ENCODE assay signal across 8 cellular contexts in the genomic region with DNA sequence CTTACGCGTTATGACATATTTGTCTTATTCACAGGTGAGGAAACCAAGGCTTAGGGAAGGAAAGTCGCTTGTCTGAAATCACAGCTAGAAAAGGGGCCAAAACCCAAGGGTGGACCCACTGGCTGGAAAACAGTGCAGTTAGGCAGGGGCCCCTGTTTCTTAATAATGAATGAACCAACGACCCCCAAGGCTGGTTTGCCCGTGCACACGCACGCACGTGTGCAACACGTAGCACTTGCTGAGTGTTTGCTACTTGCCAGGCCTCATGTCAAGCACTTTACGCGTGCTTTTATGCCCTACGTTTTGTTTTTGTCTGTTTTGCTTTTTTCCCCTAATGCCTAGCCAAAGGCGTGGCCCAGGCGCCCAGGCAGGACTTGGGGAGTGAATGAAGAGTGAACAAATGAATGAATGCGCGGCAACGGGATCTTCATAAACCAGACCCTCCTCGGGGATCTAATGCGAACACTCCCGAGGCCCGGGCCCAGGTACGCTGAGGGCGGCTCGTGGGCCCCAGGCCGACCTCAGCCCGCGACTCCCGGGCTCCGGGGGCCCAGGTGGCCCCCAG. TPM values are rescaled to one million over a fixed set of nuclear protein-coding genes. Genes with fewer than 3 reads are reported as not detected.
A peak's percentile ranks its signal among the peaks of the same experiment; 100 is the strongest.
DNase-seq lines count a peak whose midpoint lies in the region; ATAC-seq, FAIRE-seq and TF ChIP-seq lines count a peak whose summit lies in the region.

No MANE protein-coding gene starts in this region.

- WGBS in heart right ventricle, 2 donors, result 20 to 22% methylated on average over 29 of the region's 29 CpGs

- H3K36me3 Mint-ChIP-seq in neural crest cell (ENCODE audit: low read depth), result no peaks in the 10 kb centered on the region

- H3K36me3 ChIP-seq in heart right ventricle (no peaks in the 10 kb centered on the region), endothelial cell of umbilical vein (ENCODE audit: control insufficient read depth in 2 of 2, extremely low read depth in 1 of 2, insufficient read depth in 2 of 2, low read length in 2 of 2) (no peaks in the 10 kb centered on the region)

- H3K79me2 ChIP-seq in endothelial cell of umbilical vein (ENCODE audit: control insufficient read depth, insufficient read depth, low read length), result peaks cover 42% of the 10 kb centered on the region

- peak in 1 of 2 donors; percentile 6 for DNase-seq in heart right ventricle
- DNase-seq in Right ventricle myocardium superior, result no peak
- DNase-seq in RPMI8226, result peak; percentile 29
- DNase-seq in endothelial cell of umbilical vein (ENCODE audit: low read depth, low spot score), result peak; percentile 24
- no peak for DNase-seq in neural crest cell (ENCODE audit: low read depth, low spot score)
- DNase-seq in MV-4-11 (lab: John Stamatoyannopoulos, UW), result no peak
- no peak for DNase-seq in NCI-H1417 treated with DMSO at 0.1 percent for 48 hours (lab: John Stamatoyannopoulos, UW)

- H3K27me3 ChIP-seq in heart right ventricle (no peaks in the 10 kb centered on the region), endothelial cell of umbilical vein (ENCODE audit: control insufficient read depth in 2 of 2, insufficient read depth in 2 of 2, low read length in 2 of 2) (no peaks in the 10 kb centered on the region)

- peaks cover 39% of the 10 kb centered on the region for H3K4me1 Mint-ChIP-seq in neural crest cell

- no peak for TF ChIP-seq POLR2A in endothelial cell of umbilical vein (IDR thresholded peaks at IDR 0.05; ENCODE audit: low read depth, low read length)

- H3K4me1 ChIP-seq in heart right ventricle (peaks cover 4 to 41% (median 32%) of the 10 kb centered on the region in 9 donors), endothelial cell of umbilical vein (ENCODE audit: control insufficient read depth, extremely low read depth, insufficient read depth, low read length) (peaks cover 14% of the 10 kb centered on the region)

- H3K9me3 ChIP-seq in heart right ventricle, result no peaks in the 10 kb centered on the region
- no peaks in the 10 kb centered on the region for H3K9me3 ChIP-seq in endothelial cell of umbilical vein (replicated peaks; ENCODE audit: control insufficient read depth, insufficient read depth, low read length)

- H3K4me2 ChIP-seq in endothelial cell of umbilical vein (ENCODE audit: insufficient read depth, low read length), result peak overlapping the region; percentile 63

- ATAC-seq in heart right ventricle (peak in 3 of 8 donors; percentile 8 to 56 (median 8)), Right ventricle myocardium superior (ENCODE audit: poor library complexity) (no peak), GM21825 (IDR thresholded peaks at IDR 0.05; ENCODE audit: unreplicated experiment) (no peak)

- no peaks in the 10 kb centered on the region for H3K9me1 ChIP-seq in endothelial cell of umbilical vein (replicated peaks; ENCODE audit: control insufficient read depth, extremely low read depth, insufficient read depth, low read length)

- dilution Hi-C loops in endothelial cell of umbilical vein (cut with MboI; ENCODE audit: extremely low pct_ligation_motif_present, low sequenced_read_pairs), result no loop called here

- peak overlapping the region; percentile 92 for H3K4me3 Mint-ChIP-seq in neural crest cell

- FAIRE-seq in endothelial cell of umbilical vein (lab: Jason Lieb, UNC), result peak; percentile 54

- H2AFZ ChIP-seq in endothelial cell of umbilical vein (ENCODE audit: low read depth, low read length), result peak overlapping the region; percentile 81

- H3K27ac ChIP-seq in heart right ventricle (peak overlapping the region in 8 of 10 donors; percentile 67 to 94 (median 90)), endothelial cell of umbilical vein (ENCODE audit: insufficient read depth, low read depth, low read length) (peak overlapping the region; percentile 39)

- peak overlapping the region; percentile 86 for H3K27ac Mint-ChIP-seq in neural crest cell (ENCODE audit: unreplicated experiment)

- peak overlapping the region; percentile 78 to 100 (median 98) for H3K4me3 ChIP-seq in heart right ventricle
- H3K4me3 ChIP-seq in endothelial cell of umbilical vein (replicated peaks in 1 of 3; ENCODE audit: insufficient read depth in 1 of 3, low read depth in 1 of 3, low read length in 3 of 3), result peak overlapping the region; percentile 54 to 77 (median 58)

- BruUV-seq in endothelial cell of umbilical vein (replicated peaks; lab: Mats Ljungman, UMichigan), result TSS peak; percentile 92

- intact Hi-C loops in heart right ventricle (cut with DNase I) (no loop called here), Right ventricle myocardium superior (cut with DNase I) (no loop called here), endothelial cell of umbilical vein (cut with micrococcal nuclease) (loop anchor here (1.0 kb wide), 1 partner anchor 10 kb away; no protein-coding TSS in a partner anchor)

- H3K9ac ChIP-seq in endothelial cell of umbilical vein (replicated peaks; ENCODE audit: extremely low read depth, insufficient read depth, low read length), result peak overlapping the region; percentile 67

- POLR2A ChIA-PET in endothelial cell of umbilical vein (lab: Charles Lee), result no interaction called here

- TF ChIP-seq CTCF in heart right ventricle (IDR thresholded peaks at IDR 0.05) (no peak), endothelial cell of umbilical vein (IDR thresholded peaks at IDR 0.05; ENCODE audit: extremely low read depth in 1 of 2, insufficient read depth in 1 of 2, low read depth in 1 of 2, low read length in 2 of 2) (no peak), neural crest cell (conservative IDR thresholded peaks at IDR 0.05) (no peak)

- peaks cover 7% of the 10 kb centered on the region for H4K20me1 ChIP-seq in endothelial cell of umbilical vein (replicated peaks; ENCODE audit: control insufficient read depth, extremely low read depth, insufficient read depth, low read length)

- no peaks in the 10 kb centered on the region for H3K9me3 Mint-ChIP-seq in neural crest cell

- CTCF ChIA-PET in endothelial cell of umbilical vein (lab: Charles Lee), result no interaction called here

- no peaks in the 10 kb centered on the region for H3K27me3 Mint-ChIP-seq in neural crest cell (ENCODE audit: low read depth)

TF ChIP-seq in endothelial cell of umbilical vein, 7 proteins besides CTCF, POLR2A, EP300 and RAD21:
- TF ChIP-seq GATA2 (IDR thresholded peaks at IDR 0.05; ENCODE audit: insufficient read depth, insufficient read length, low read depth, low read length) (no peak), POLR2AphosphoS5 (IDR thresholded peaks at IDR 0.05; ENCODE audit: insufficient read depth, low read depth, low read length) (no peak), MYC (IDR thresholded peaks at IDR 0.05; ENCODE audit: low read depth, low read length) (no peak), MAX (IDR thresholded peaks at IDR 0.05; ENCODE audit: insufficient read depth, insufficient read length) (no peak), FOS (IDR thresholded peaks at IDR 0.05; ENCODE audit: borderline replicate concordance, insufficient read depth, low read length) (no peak), EZH2 (IDR thresholded peaks at IDR 0.05; ENCODE audit: borderline replicate concordance, low read depth, low read length, severe bottlenecking) (no peak)

RNA-seq across cellular contexts. Expression of gene USP10, which starts 0.6 kb away (rescaled TPM):
- 10 to 100 TPM; 59.5 to 82.9 (median 65.4) TPM for total RNA-seq in heart right ventricle
- polyA plus RNA-seq in heart right ventricle, result 10 to 100 TPM; 17.5 to 29.8 TPM
- total RNA-seq in Right ventricle myocardium superior, result 70.6 TPM
- 97.4 and 115 TPM in 2 replicates for total RNA-seq in endothelial cell of umbilical vein
- 84.0 and 92.5 TPM in 2 replicates for polyA plus RNA-seq in endothelial cell of umbilical vein
- polyA plus RNA-seq in endothelial cell of umbilical vein (2011; cell fraction: cytosol; rRNA removed), result 59.6 and 70.6 TPM in 2 replicates
- 98.5 and 113 TPM in 2 replicates for polyA plus RNA-seq in endothelial cell of umbilical vein (2011; cell fraction: nucleus; rRNA removed)
- polyA plus RNA-seq in endothelial cell of umbilical vein (2012), result 73.0 and 104 TPM in 2 replicates
- polyA minus RNA-seq in endothelial cell of umbilical vein, result 201 and 251 TPM in 2 replicates
- 75.2 TPM for polyA minus RNA-seq in endothelial cell of umbilical vein (2011; cell fraction: cytosol; rRNA and poly(A)+ RNA removed)
- polyA minus RNA-seq in endothelial cell of umbilical vein (2011; cell fraction: nucleus; rRNA and poly(A)+ RNA removed), result 80.8 and 98.1 TPM in 2 replicates
- total RNA-seq in neural crest cell, result 149 and 150 TPM in 2 replicates

RNA-seq across cellular contexts. Expression of gene KLHL36, which starts 50.9 kb away (rescaled TPM):
- total RNA-seq in heart right ventricle (10 to 100 TPM; 40.0 to 77.9 (median 58.4) TPM), Right ventricle myocardium superior (66.1 TPM), endothelial cell of umbilical vein (33.3 and 38.8 TPM in 2 replicates), neural crest cell (25.4 and 26.2 TPM in 2 replicates)
- polyA plus RNA-seq in heart right ventricle (10 to 100 TPM; 14.7 to 19.5 TPM), endothelial cell of umbilical vein (31.3 and 36.4 TPM in 2 replicates)
- 18.3 and 23.5 TPM in 2 replicates for polyA plus RNA-seq in endothelial cell of umbilical vein (2011; cell fraction: cytosol; rRNA removed)
- 60.0 and 67.8 TPM in 2 replicates for polyA plus RNA-seq in endothelial cell of umbilical vein (2011; cell fraction: nucleus; rRNA removed)
- polyA plus RNA-seq in endothelial cell of umbilical vein (2012), result 17.6 and 24.1 TPM in 2 replicates
- 44.8 and 47.5 TPM in 2 replicates for polyA minus RNA-seq in endothelial cell of umbilical vein
- 13.3 TPM for polyA minus RNA-seq in endothelial cell of umbilical vein (2011; cell fraction: cytosol; rRNA and poly(A)+ RNA removed)
- polyA minus RNA-seq in endothelial cell of umbilical vein (2011; cell fraction: nucleus; rRNA and poly(A)+ RNA removed), result 28.2 and 33.0 TPM in 2 replicates

Comparison
In these comparisons a context has a peak if more than half of its experiments do, and no peak if none do; other contexts are left out.
1. DNase-seq: peak in RPMI8226 (single experiment) and endothelial cell of umbilical vein (single experiment); none in Right ventricle myocardium superior (single experiment), neural crest cell (single experiment), MV-4-11 (single experiment) and NCI-H1417 treated with DMSO at 0.1 percent for 48 hours (single experiment).